ENCODE assay signal across 1 cellular context in the genomic region with DNA sequence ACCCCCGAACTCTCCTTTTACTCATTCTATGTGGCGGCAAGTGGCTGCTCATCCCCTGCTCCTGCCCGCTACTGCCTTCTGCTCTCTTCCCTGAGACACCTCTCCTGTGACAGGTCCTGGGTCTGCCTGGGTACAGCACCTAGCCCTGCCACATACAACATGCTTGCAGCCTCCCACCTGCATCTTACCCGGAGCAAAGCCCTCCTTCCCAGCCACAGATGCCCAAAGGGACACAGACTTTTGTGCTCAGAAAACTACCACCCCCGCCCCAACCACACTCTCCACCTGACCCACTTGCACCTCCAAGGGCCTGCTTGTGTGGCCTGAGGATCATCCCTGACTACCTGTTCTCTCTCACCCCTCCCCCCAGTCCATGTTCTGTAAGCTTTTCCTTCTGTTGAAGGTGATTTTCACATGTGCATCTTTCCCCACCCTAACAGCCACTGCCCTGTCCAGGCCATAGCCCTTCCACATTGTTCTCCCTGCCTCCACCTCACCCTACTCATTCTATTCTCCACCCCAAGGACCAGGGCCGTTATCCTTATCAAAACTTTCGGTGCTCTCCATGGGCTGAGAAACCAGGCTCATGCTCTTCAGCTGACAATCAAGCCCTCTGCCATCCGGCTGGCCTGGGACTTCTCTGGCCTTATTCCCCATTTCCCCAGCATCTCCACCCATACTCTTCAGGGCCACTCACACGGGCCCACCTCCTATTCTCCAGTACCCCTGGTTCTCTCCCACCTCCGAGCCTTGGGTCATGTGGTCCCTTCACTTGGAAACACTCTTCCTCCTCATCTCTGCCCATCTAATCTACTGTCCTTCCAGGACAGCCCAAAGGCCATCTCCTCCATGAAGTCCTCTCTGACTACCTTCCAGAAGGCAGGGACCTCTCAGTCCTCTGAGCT.
TF ChIP-seq lines count a peak whose summit lies in the region.

No MANE protein-coding gene starts in this region.

TF ChIP-seq in GM23338, 12 proteins besides CTCF, POLR2A, EP300 and RAD21:
- no peak for TF ChIP-seq ZNF462 (CRISPR knock-in tag; IDR thresholded peaks at IDR 0.05)
- TF ChIP-seq, protein P1, sequence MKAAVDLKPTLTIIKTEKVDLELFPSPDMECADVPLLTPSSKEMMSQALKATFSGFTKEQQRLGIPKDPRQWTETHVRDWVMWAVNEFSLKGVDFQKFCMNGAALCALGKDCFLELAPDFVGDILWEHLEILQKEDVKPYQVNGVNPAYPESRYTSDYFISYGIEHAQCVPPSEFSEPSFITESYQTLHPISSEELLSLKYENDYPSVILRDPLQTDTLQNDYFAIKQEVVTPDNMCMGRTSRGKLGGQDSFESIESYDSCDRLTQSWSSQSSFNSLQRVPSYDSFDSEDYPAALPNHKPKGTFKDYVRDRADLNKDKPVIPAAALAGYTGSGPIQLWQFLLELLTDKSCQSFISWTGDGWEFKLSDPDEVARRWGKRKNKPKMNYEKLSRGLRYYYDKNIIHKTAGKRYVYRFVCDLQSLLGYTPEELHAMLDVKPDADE (IDR thresholded peaks at IDR 0.05): no peak
- TF ChIP-seq EZH2phosphoT487 (IDR thresholded peaks at IDR 0.05; ENCODE audit: unreplicated experiment): no peak
- no peak for TF ChIP-seq EZH2 (IDR thresholded peaks at IDR 0.05; ENCODE audit: low read depth, unreplicated experiment)
- no peak for TF ChIP-seq JUNB (IDR thresholded peaks at IDR 0.05; ENCODE audit: unreplicated experiment)
- no peak for TF ChIP-seq CREB1 (CRISPR knock-in tag; IDR thresholded peaks at IDR 0.05; ENCODE audit: low read depth)
- TF ChIP-seq NANOG (IDR thresholded peaks at IDR 0.05; ENCODE audit: borderline replicate concordance): no peak
- TF ChIP-seq REST (IDR thresholded peaks at IDR 0.05; ENCODE audit: unreplicated experiment): no peak
- TF ChIP-seq POLR2AphosphoS5 (IDR thresholded peaks at IDR 0.05; ENCODE audit: low read depth): no peak
- TF ChIP-seq ZNF331 (CRISPR knock-in tag; IDR thresholded peaks at IDR 0.05; ENCODE audit: low read depth): no peak
- TF ChIP-seq ZNF114 (CRISPR knock-in tag; IDR thresholded peaks at IDR 0.05): no peak
TF ChIP-seq in GM23338: peak in this region for 0.
